ENCODE assay signal across 16 cellular contexts in the genomic region with DNA sequence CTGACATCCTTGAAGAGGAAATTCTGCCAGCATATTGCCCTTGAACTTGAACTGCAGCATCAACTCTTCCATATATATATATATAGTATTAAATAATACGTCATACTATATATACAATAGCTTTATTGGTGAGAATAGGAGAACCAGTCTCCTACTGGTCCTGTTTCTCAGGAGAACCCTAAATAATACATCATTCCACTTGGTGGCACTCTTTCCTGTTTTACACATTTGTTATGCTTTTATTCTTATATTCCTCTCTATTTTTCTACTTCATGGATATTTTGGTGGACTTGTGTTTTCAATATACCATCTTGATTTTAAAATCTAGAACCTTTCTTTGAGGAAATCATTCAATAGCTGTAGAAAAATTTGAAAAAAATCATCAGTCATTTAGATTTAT.
A peak's percentile ranks its signal among the peaks of the same experiment; 100 is the strongest.
DNase-seq lines count a peak whose midpoint lies in the region; ATAC-seq and TF ChIP-seq lines count a peak whose summit lies in the region.
"Had no signal": no experiment of that assay in that cellular context is flagged by ENCODE, and none has a peak within 500 bp of the region (broad histone marks: within the 10 kb centered on the region; RNA-seq: fewer than 3 reads in every experiment).

No MANE protein-coding gene starts in this region.

- CTCF ChIA-PET in MCF 10A (lab: Yijun Ruan, JAX), result interaction anchor here (0.6 to 4.0 kb wide), 11 partner anchors 8 to 412 kb away, joined by 3 to 20 read pairs (median 3); no protein-coding TSS in a partner anchor

- H3K36me3 Mint-ChIP-seq in MCF 10A (ENCODE audit: insufficient read depth, unreplicated experiment) (no peaks in the 10 kb centered on the region), type B pancreatic cell (no peaks in the 10 kb centered on the region)
- H3K36me3 Mint-ChIP-seq: activated naive CD4-positive, alpha-beta T cell treated with anti-CD3 and anti-CD28 coated beads, Interleukin-2, amount 10 ng/mL, durations not matched to agents 7 days and 5 days; memory B cell had no signal

- no peaks in the 10 kb centered on the region for H3K27me3 ChIP-seq in breast epithelium
- H3K27me3 ChIP-seq: right atrium auricular region had no signal

- ATAC-seq in HG03442 (IDR thresholded peaks at IDR 0.05; ENCODE audit: unreplicated experiment), result no peak
- ATAC-seq: activated CD8-positive, alpha-beta T cell treated with anti-CD3 and anti-CD28 coated beads, Interleukin-2, amount 10 ng/mL, durations not matched to agents 7 days and 5 days had no signal

- DNase-seq in MCF 10A (ENCODE audit: unreplicated experiment), result peak; percentile 16
- no peak for DNase-seq in breast epithelium (ENCODE audit: low spot score in 2 of 2)
- peak; percentile 16 for DNase-seq in RKO (ENCODE audit: low spot score)
- peak; percentile 10 for DNase-seq in fibroblast of the aortic adventitia (ENCODE audit: low read depth)
- DNase-seq in type B pancreatic cell (ENCODE audit: extremely low spot score, unreplicated experiment), result no peak
- no peak for DNase-seq in activated CD4-positive, CD25-positive, alpha-beta regulatory T cell treated with anti-CD3 and anti-CD28 coated beads, Interleukin-2, amount 50 U/mL, for 72 hours
- DNase-seq in anterior cingulate cortex (lab: John Stamatoyannopoulos, UW), result no peak
- DNase-seq: activated CD8-positive, alpha-beta T cell treated with anti-CD3 and anti-CD28 coated beads, Interleukin-2, amount 10 ng/mL, durations not matched to agents 7 days and 5 days; activated naive CD4-positive, alpha-beta T cell treated with anti-CD3 and anti-CD28 coated beads, Interleukin-2, amount 10 ng/mL, durations not matched to agents 7 days and 5 days; head of caudate nucleus had no signal

- H3K4me3 Mint-ChIP-seq in MCF 10A (ENCODE audit: unreplicated experiment) (no peak overlapping the region), type B pancreatic cell (no peak overlapping the region)
- H3K4me3 Mint-ChIP-seq: activated CD8-positive, alpha-beta T cell treated with anti-CD3 and anti-CD28 coated beads, Interleukin-2, amount 10 ng/mL, durations not matched to agents 7 days and 5 days; activated naive CD4-positive, alpha-beta T cell treated with anti-CD3 and anti-CD28 coated beads, Interleukin-2, amount 10 ng/mL, durations not matched to agents 7 days and 5 days; B cell; dendritic cell treated with granulocyte-macrophage colony-stimulating factor and Interleukin-4, amounts not matched to agents 40 ng/mL and 50 ng/mL, for 4 days; memory B cell; T-helper 1 cell treated with Interleukin-12 subunit alpha and Interleukin-12 subunit beta and Interleukin-4 antibody, amounts not matched to agents 30 μg/mL and 1 μg/mL, for 36 hours had no signal

- H3K27ac Mint-ChIP-seq in MCF 10A (ENCODE audit: low read depth, unreplicated experiment) (no peak overlapping the region), type B pancreatic cell (no peak overlapping the region)
- H3K27ac Mint-ChIP-seq: activated CD8-positive, alpha-beta T cell treated with anti-CD3 and anti-CD28 coated beads, Interleukin-2, amount 10 ng/mL, durations not matched to agents 7 days and 5 days; activated naive CD4-positive, alpha-beta T cell treated with anti-CD3 and anti-CD28 coated beads, Interleukin-2, amount 10 ng/mL, durations not matched to agents 7 days and 5 days; B cell; dendritic cell treated with granulocyte-macrophage colony-stimulating factor and Interleukin-4, amounts not matched to agents 40 ng/mL and 50 ng/mL, for 4 days; memory B cell; T-helper 1 cell treated with Interleukin-12 subunit alpha and Interleukin-12 subunit beta and Interleukin-4 antibody, amounts not matched to agents 30 μg/mL and 1 μg/mL, for 36 hours had no signal

- no peaks in the 10 kb centered on the region for H3K9me3 ChIP-seq in breast epithelium
- H3K9me3 ChIP-seq: right atrium auricular region had no signal

- H3K9me3 Mint-ChIP-seq in MCF 10A (ENCODE audit: unreplicated experiment), result no peaks in the 10 kb centered on the region
- no peaks in the 10 kb centered on the region for H3K9me3 Mint-ChIP-seq in type B pancreatic cell

- intact Hi-C loops in MCF 10A (cut with micrococcal nuclease), result loop anchor here (1.0 kb wide), 1 partner anchor 46 kb away; no protein-coding TSS in a partner anchor
- intact Hi-C loops in breast epithelium (cut with DNase I; ENCODE audit: low total_unique reads), result no loop called here

- no peaks in the 10 kb centered on the region for H3K36me3 ChIP-seq in breast epithelium
- H3K36me3 ChIP-seq: right atrium auricular region had no signal

- H3K27me3 Mint-ChIP-seq in MCF 10A (ENCODE audit: insufficient read depth, unreplicated experiment) (peaks cover under 1% of the 10 kb centered on the region), type B pancreatic cell (no peaks in the 10 kb centered on the region)
- H3K27me3 Mint-ChIP-seq: activated naive CD4-positive, alpha-beta T cell treated with anti-CD3 and anti-CD28 coated beads, Interleukin-2, amount 10 ng/mL, durations not matched to agents 7 days and 5 days; B cell; dendritic cell treated with granulocyte-macrophage colony-stimulating factor and Interleukin-4, amounts not matched to agents 40 ng/mL and 50 ng/mL, for 4 days; memory B cell had no signal

- peak; percentile 16 for TF ChIP-seq CTCF in MCF 10A (IDR thresholded peaks at IDR 0.05; ENCODE audit: unreplicated experiment)
- TF ChIP-seq CTCF in breast epithelium (IDR thresholded peaks at IDR 0.05), result no peak
- peak; percentile 17 for TF ChIP-seq CTCF in fibroblast of the aortic adventitia (IDR thresholded peaks at IDR 0.05; ENCODE audit: insufficient read depth, low read length)
- peak; percentile 51 for TF ChIP-seq CTCF in type B pancreatic cell (conservative IDR thresholded peaks at IDR 0.05)

- no TSS peak for BruUV-seq in MCF 10A (replicated peaks; lab: Mats Ljungman, UMichigan)

- TF ChIP-seq POLR2A in breast epithelium (IDR thresholded peaks at IDR 0.05), result no peak

- H3K4me1 Mint-ChIP-seq in MCF 10A (ENCODE audit: insufficient read depth, unreplicated experiment), result no peaks in the 10 kb centered on the region
- H3K4me1 Mint-ChIP-seq in type B pancreatic cell (ENCODE audit: unreplicated experiment), result no peaks in the 10 kb centered on the region
- H3K4me1 Mint-ChIP-seq: activated naive CD4-positive, alpha-beta T cell treated with anti-CD3 and anti-CD28 coated beads, Interleukin-2, amount 10 ng/mL, durations not matched to agents 7 days and 5 days; B cell; memory B cell had no signal

- H3K4me1 ChIP-seq in breast epithelium, result no peaks in the 10 kb centered on the region
- H3K4me1 ChIP-seq: right atrium auricular region had no signal

- no peak overlapping the region for H3K27ac ChIP-seq in breast epithelium
- H3K27ac ChIP-seq: right atrium auricular region had no signal

- POLR2A ChIA-PET in MCF 10A (lab: Yijun Ruan, JAX), result no interaction called here

- H3K4me3 ChIP-seq in breast epithelium, result no peak overlapping the region
- no peak overlapping the region for H3K4me3 ChIP-seq in fibroblast of the aortic adventitia (ENCODE audit: low read depth, low read length)
- H3K4me3 ChIP-seq: right atrium auricular region had no signal

Comparison
In these comparisons a context has a peak if more than half of its experiments do, and no peak if none do; other contexts are left out.
1. DNase-seq: peak in MCF 10A (single experiment), RKO (single experiment) and fibroblast of the aortic adventitia (single experiment); none in breast epithelium (0 of 2), type B pancreatic cell (single experiment), activated CD4-positive, CD25-positive, alpha-beta regulatory T cell treated with anti-CD3 and anti-CD28 coated beads, Interleukin-2, amount 50 U/mL, for 72 hours (single experiment) and anterior cingulate cortex (0 of 58).
2. CTCF ChIP-seq: peak in MCF 10A (single experiment), fibroblast of the aortic adventitia (single experiment) and type B pancreatic cell (single experiment); none in breast epithelium (0 of 3).